Comparison of ENCODE assay signal across 20 cellular contexts in genomic region chr14:104209985-104210520, GRCh38.
DNase-seq lines count a peak whose midpoint lies in the region; ATAC-seq lines count a peak whose summit lies in the region.
"Had no signal": no experiment of that assay in that cellular context is flagged by ENCODE, and none has a peak within 500 bp of the region (broad histone marks: within the 10 kb centered on the region; RNA-seq: fewer than 3 reads in every experiment).

No MANE protein-coding gene starts in this region.

- WGBS in right cardiac atrium: 75% methylated on average over 15 of the region's 15 CpGs
- 65 to 67% methylated on average over 15 of the region's 15 CpGs for WGBS in aorta, 2 donors

- DNase-seq in Right ventricle myocardium inferior (ENCODE audit: missing footprints): peak; percentile 42
- DNase-seq in cardiac septum (ENCODE audit: low spot score): no peak
- DNase-seq in NCI-H1417 treated with DMSO at 0.1 percent for 48 hours (lab: John Stamatoyannopoulos, UW): peak; percentile 62
- DNase-seq in right cardiac atrium: peak in 2 of 3 donors; percentile 39 to 40
- DNase-seq in aorta: peak; percentile 31 to 34
- no peak for DNase-seq in occipital lobe (lab: John Stamatoyannopoulos, UW)
- no peak for DNase-seq in activated T-cell treated with anti-CD3 and anti-CD28 coated beads, Interleukin-2, amount 50 U/mL, for 1 hour
- no peak for DNase-seq in T-helper 9 cell
- DNase-seq: BE2C, Calu3, GF-D8, HCEC 1CT, Karpas-422, MG63, NCI-H1092, NCI-H1694 treated with DMSO at 0.1 percent for 48 hours, NCI-H526, SIG-M5 had no signal

- H3K27me3 ChIP-seq in right cardiac atrium (ENCODE audit: control insufficient read depth, insufficient read depth) (no peaks in the 10 kb centered on the region), aorta (ENCODE audit: control insufficient read depth in 1 of 2, insufficient read depth in 2 of 2, low read length in 1 of 2) (no peaks in the 10 kb centered on the region)
- H3K27me3 ChIP-seq: BE2C, MG63 had no signal

- H3K36me3 ChIP-seq in aorta (ENCODE audit: control insufficient read depth in 1 of 2, insufficient read depth in 2 of 2, low read length in 1 of 2): no peaks in the 10 kb centered on the region
- H3K36me3 ChIP-seq: BE2C, MG63 had no signal

- intact Hi-C loops in Right ventricle myocardium inferior (cut with DNase I) (no loop called here), cardiac septum (cut with DNase I) (no loop called here), right cardiac atrium (cut with DNase I) (no loop called here), aorta (cut with DNase I) (no loop called here)

- H3K27ac ChIP-seq in right cardiac atrium (ENCODE audit: low read length): no peak overlapping the region
- H3K27ac ChIP-seq in aorta (ENCODE audit: low read depth in 1 of 2, low read length in 2 of 2): no peak overlapping the region

- H3K9me3 ChIP-seq in right cardiac atrium (ENCODE audit: control insufficient read depth, low read length): no peaks in the 10 kb centered on the region
- no peaks in the 10 kb centered on the region for H3K9me3 ChIP-seq in aorta (ENCODE audit: control insufficient read depth, low read length)
- H3K9me3 ChIP-seq: BE2C, MG63 had no signal

- H3K4me3 ChIP-seq in right cardiac atrium (ENCODE audit: low read length) (no peak overlapping the region), aorta (ENCODE audit: low read length in 2 of 2) (no peak overlapping the region)
- H3K4me3 ChIP-seq: GM23338, MG63 had no signal

- ATAC-seq in Right ventricle myocardium inferior: no peak
- ATAC-seq in right cardiac atrium: no peak
- no peak for ATAC-seq in aorta (ENCODE audit: low FRiP score)
- ATAC-seq: GM23338, SK-N-SH treated with all-trans-retinoic acid at 6 μM for 48 hours had no signal

- H3K4me1 ChIP-seq in right cardiac atrium (ENCODE audit: control insufficient read depth, insufficient read depth, low read length): no peaks in the 10 kb centered on the region
- H3K4me1 ChIP-seq in aorta (ENCODE audit: control insufficient read depth in 1 of 2, insufficient read depth in 2 of 2, low read length in 2 of 2): no peaks in the 10 kb centered on the region

Comparison
In these comparisons a context has a peak if more than half of its experiments do, and no peak if none do; other contexts are left out.
1. DNase-seq: peak in Right ventricle myocardium inferior (single experiment), NCI-H1417 treated with DMSO at 0.1 percent for 48 hours (single experiment), right cardiac atrium (2 of 3) and aorta (2 of 2); none in cardiac septum (single experiment), occipital lobe (single experiment), activated T-cell treated with anti-CD3 and anti-CD28 coated beads, Interleukin-2, amount 50 U/mL, for 1 hour (single experiment) and T-helper 9 cell (single experiment).